ENCODE assay signal across 14 cellular contexts in the genomic region with DNA sequence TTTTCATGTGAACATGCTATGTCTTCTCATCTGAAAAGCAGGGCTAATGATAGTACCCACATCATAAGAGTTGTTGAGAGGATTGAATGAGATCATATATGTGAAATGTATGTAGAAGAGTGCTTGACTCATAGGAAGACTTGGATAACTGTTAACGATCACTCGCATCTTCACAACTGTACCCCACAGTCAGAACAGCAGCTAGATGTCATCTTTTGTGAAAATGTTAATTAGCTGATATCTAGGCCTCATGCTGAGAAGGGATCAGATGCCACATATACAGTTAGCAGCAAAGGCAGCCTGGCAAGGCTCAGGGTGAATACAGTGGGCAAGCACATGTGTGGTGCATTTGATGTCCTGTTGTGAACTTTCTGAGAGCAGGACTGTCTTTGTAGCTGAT.
"Had no signal": no experiment of that assay in that cellular context is flagged by ENCODE, and none has a peak within 500 bp of the region (broad histone marks: within the 10 kb centered on the region; RNA-seq: fewer than 3 reads in every experiment).

No MANE protein-coding gene starts in this region.

- ATAC-seq: left cardiac atrium, pancreas had no signal

- H3K27ac ChIP-seq: ascending aorta, epithelial cell of prostate, pancreas, thoracic aorta had no signal

- H3K9me3 ChIP-seq: ascending aorta, pancreas, thoracic aorta had no signal

- H3K36me3 ChIP-seq: pancreas, thoracic aorta had no signal

- H3K27me3 ChIP-seq: ascending aorta, pancreas had no signal

- H3K4me3 Mint-ChIP-seq: activated CD4-positive, alpha-beta memory T cell treated with anti-CD3 and anti-CD28 coated beads for 36 hours; activated T-helper 1 cell treated with anti-CD3 and anti-CD28 coated beads, Interleukin-12 subunit alpha, Interleukin-12 subunit beta, Interleukin-2, Interleukin-4 antibody, amounts not matched to agents 30 ng/mL and 10 ng/mL and 1 ng/mL, durations not matched to agents 14 hours and 24 hours and 36 hours had no signal

- H3K9me3 Mint-ChIP-seq: activated CD4-positive, alpha-beta memory T cell treated with anti-CD3 and anti-CD28 coated beads for 36 hours; activated T-helper 1 cell treated with anti-CD3 and anti-CD28 coated beads, Interleukin-12 subunit alpha, Interleukin-12 subunit beta, Interleukin-2, Interleukin-4 antibody, amounts not matched to agents 30 ng/mL and 10 ng/mL and 1 ng/mL, durations not matched to agents 14 hours and 24 hours and 36 hours had no signal

- H3K4me3 ChIP-seq: ascending aorta, lung, pancreas, thoracic aorta had no signal

- DNase-seq: activated CD4-positive, alpha-beta memory T cell treated with anti-CD3 and anti-CD28 coated beads for 36 hours; activated CD4-positive, alpha-beta T cell treated with anti-CD3 and anti-CD28 coated beads for 1 hour; activated naive CD4-positive, alpha-beta T cell treated with Interleukin-2 at 50 U/mL for 16 hours; foreskin melanocyte; head of caudate nucleus; left cardiac atrium; pancreas; stimulated activated CD4-positive, alpha-beta T cell treated with anti-CD3 and anti-CD28 coated beads, Interleukin-1b, Interleukin-23, amount 100 ng/mL, for 48 hours; T-helper 9 cell had no signal

- H3K27ac Mint-ChIP-seq: activated CD4-positive, alpha-beta memory T cell treated with anti-CD3 and anti-CD28 coated beads for 36 hours; activated T-helper 1 cell treated with anti-CD3 and anti-CD28 coated beads, Interleukin-12 subunit alpha, Interleukin-12 subunit beta, Interleukin-2, Interleukin-4 antibody, amounts not matched to agents 30 ng/mL and 10 ng/mL and 1 ng/mL, durations not matched to agents 14 hours and 24 hours and 36 hours had no signal

- H3K36me3 Mint-ChIP-seq: activated CD4-positive, alpha-beta memory T cell treated with anti-CD3 and anti-CD28 coated beads for 36 hours had no signal

- H3K27me3 Mint-ChIP-seq: activated CD4-positive, alpha-beta memory T cell treated with anti-CD3 and anti-CD28 coated beads for 36 hours had no signal
